ENCODE assay signal across 8 cellular contexts in the genomic region with DNA sequence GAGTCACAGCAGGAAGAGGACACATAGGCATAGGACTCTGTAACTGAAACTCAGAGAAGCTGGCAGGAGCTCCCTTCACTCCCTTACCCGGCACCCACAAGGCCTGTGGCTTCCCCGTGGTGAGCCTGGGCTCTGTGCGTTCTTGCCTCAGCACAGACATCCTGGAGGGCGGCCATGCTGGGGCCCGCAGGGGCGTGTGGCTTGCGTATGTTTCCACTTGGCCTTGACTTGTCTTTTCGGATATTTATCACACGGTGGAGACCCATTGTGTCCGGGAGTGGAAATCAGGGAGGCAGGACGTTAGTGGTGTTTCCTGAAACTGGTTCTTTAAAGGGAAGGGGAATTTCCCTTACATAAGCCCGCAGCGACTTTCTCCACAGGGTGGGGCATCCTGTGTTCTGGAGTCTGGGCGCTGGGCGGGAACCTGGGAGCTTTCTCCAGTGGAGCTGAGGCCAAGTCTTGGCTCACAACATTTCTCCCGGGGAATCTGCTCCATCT. TPM values are rescaled to one million over a fixed set of nuclear protein-coding genes. Genes with fewer than 3 reads are reported as not detected.
DNase-seq lines count a peak whose midpoint lies in the region; ATAC-seq and TF ChIP-seq lines count a peak whose summit lies in the region.

No MANE protein-coding gene starts in this region.

- H3K9me3 ChIP-seq in OCI-LY1 (ENCODE audit: low read length) = no peaks in the 10 kb centered on the region
- no peaks in the 10 kb centered on the region for H3K9me3 ChIP-seq in colonic mucosa
- no peaks in the 10 kb centered on the region for H3K9me3 ChIP-seq in mucosa of rectum (ENCODE audit: control insufficient read depth in 2 of 2, low read length in 2 of 2)
- no peaks in the 10 kb centered on the region for H3K9me3 ChIP-seq in tibial artery
- H3K9me3 ChIP-seq in effector memory CD4-positive, alpha-beta T cell (ENCODE audit: control insufficient read depth, low read length) = no peaks in the 10 kb centered on the region

- H3K4me3 ChIP-seq in OCI-LY1 (ENCODE audit: low read depth, low read length, poor library complexity, severe bottlenecking) (peak overlapping the region; percentile 26), colonic mucosa (peak overlapping the region; percentile 14), mucosa of rectum (ENCODE audit: low read length in 2 of 2) (peak overlapping the region; percentile 40 to 56), tibial artery (peak overlapping the region; percentile 21 to 38)
- H3K4me3 ChIP-seq in effector memory CD4-positive, alpha-beta T cell (ENCODE audit: insufficient read depth, low read depth, low read length, poor library complexity, severe bottlenecking) = no peak overlapping the region

- H4K20me1 ChIP-seq in OCI-LY1 (ENCODE audit: insufficient read depth, low read length) = no peaks in the 10 kb centered on the region

- H3K27me3 ChIP-seq in OCI-LY1 (ENCODE audit: insufficient read depth, low read length) (no peaks in the 10 kb centered on the region), colonic mucosa (no peaks in the 10 kb centered on the region), mucosa of rectum (ENCODE audit: control insufficient read depth in 2 of 2, insufficient read depth in 2 of 2, low read length in 2 of 2) (no peaks in the 10 kb centered on the region), tibial artery (no peaks in the 10 kb centered on the region)
- H3K27me3 ChIP-seq in effector memory CD4-positive, alpha-beta T cell (replicated peaks; ENCODE audit: control insufficient read depth, insufficient read depth, low read length, poor library complexity, severe bottlenecking) = no peaks in the 10 kb centered on the region

- H2AFZ ChIP-seq in OCI-LY1 (ENCODE audit: low read length) = peak overlapping the region; percentile 30; the same call in 1 of the 2 replicates

- H3F3A ChIP-seq in OCI-LY1 (ENCODE audit: insufficient read depth, low read length) = no peaks in the 10 kb centered on the region

- ATAC-seq in GM21723 (IDR thresholded peaks at IDR 0.05; ENCODE audit: unreplicated experiment) = peak; percentile 55

- H3K36me3 ChIP-seq in OCI-LY1 (ENCODE audit: insufficient read depth, low read length) (peaks cover 4% of the 10 kb centered on the region; the same call in 1 of the 2 replicates), colonic mucosa (peaks cover 3% of the 10 kb centered on the region), mucosa of rectum (ENCODE audit: control insufficient read depth in 2 of 2, insufficient read depth in 2 of 2, low read length in 2 of 2) (peaks cover 17 to 25% of the 10 kb centered on the region in 2 donors), tibial artery (peaks cover 5 to 10% (median 9%) of the 10 kb centered on the region in 3 donors)
- peaks cover 10% of the 10 kb centered on the region for H3K36me3 ChIP-seq in effector memory CD4-positive, alpha-beta T cell (ENCODE audit: control insufficient read depth, insufficient read depth, low read length)

- H3K4me2 ChIP-seq in OCI-LY1 (ENCODE audit: low read length) = peak overlapping the region; percentile 59

- H3K9me2 ChIP-seq in OCI-LY1 (ENCODE audit: low read depth, low read length) = no peaks in the 10 kb centered on the region

- H3K27ac ChIP-seq in OCI-LY1 (ENCODE audit: low read depth, low read length, poor library complexity, severe bottlenecking) (peak overlapping the region; percentile 44), colonic mucosa (peak overlapping the region; percentile 87), mucosa of rectum (ENCODE audit: low read depth in 2 of 2, low read length in 2 of 2) (peak overlapping the region; percentile 77 to 84), tibial artery (peak overlapping the region; percentile 76 to 79)
- H3K27ac ChIP-seq in effector memory CD4-positive, alpha-beta T cell (ENCODE audit: insufficient read depth, low read length, poor library complexity, severe bottlenecking) = no peak overlapping the region

- DNase-seq in CD1c-positive myeloid dendritic cell (ENCODE audit: extremely low spot score) (peak; percentile 62), colonic mucosa (peak; percentile 87), tibial artery (peak; percentile 89 to 92), middle frontal gyrus (ENCODE audit: extremely low spot score, low spot score) (no peak)
- DNase-seq in effector memory CD4-positive, alpha-beta T cell = no peak

- H3K9ac ChIP-seq in OCI-LY1 (ENCODE audit: low read length) = peak overlapping the region; percentile 38; the same call in 1 of the 2 replicates
- H3K9ac ChIP-seq in colonic mucosa (ENCODE audit: low read depth in 2 of 2, low read length in 2 of 2) = peak overlapping the region; percentile 35 to 68
- peak overlapping the region; percentile 1 to 71 for H3K9ac ChIP-seq in mucosa of rectum (ENCODE audit: low read depth in 1 of 2, low read length in 2 of 2)

- H3K4me1 ChIP-seq in OCI-LY1 (ENCODE audit: insufficient read depth, low read length, severe bottlenecking) (peaks cover 35% of the 10 kb centered on the region), colonic mucosa (no peaks in the 10 kb centered on the region), mucosa of rectum (ENCODE audit: control insufficient read depth in 2 of 2, insufficient read depth in 2 of 2, low read length in 2 of 2) (peaks cover 11 to 12% of the 10 kb centered on the region in 2 donors), tibial artery (peaks cover 0 to 32% (median 17%) of the 10 kb centered on the region in 4 donors)
- no peaks in the 10 kb centered on the region for H3K4me1 ChIP-seq in effector memory CD4-positive, alpha-beta T cell (ENCODE audit: control insufficient read depth, insufficient read depth, low read length, poor library complexity, severe bottlenecking)

- intact Hi-C loops in colonic mucosa (cut with DNase I) (no loop called here), tibial artery (cut with DNase I; ENCODE audit: low total_unique reads) (no loop called here)

- TF ChIP-seq CTCF in OCI-LY1 (IDR thresholded peaks at IDR 0.05; ENCODE audit: low read length) (no peak), colonic mucosa (IDR thresholded peaks at IDR 0.05) (no peak), tibial artery (IDR thresholded peaks at IDR 0.05) (no peak)

- no peaks in the 10 kb centered on the region for H3K79me2 ChIP-seq in OCI-LY1 (ENCODE audit: insufficient read depth, low read length)

RNA-seq across cellular contexts. Expression of a gene that starts 49.9 kb away (rescaled TPM):
- 1 to 10 TPM; 2.1 to 2.5 TPM for total RNA-seq in colonic mucosa

Comparison
In these comparisons a context has a peak if more than half of its experiments do, and no peak if none do; other contexts are left out.
1. DNase-seq: peak in CD1c-positive myeloid dendritic cell (single experiment), colonic mucosa (single experiment) and tibial artery (2 of 2); none in middle frontal gyrus (single experiment) and effector memory CD4-positive, alpha-beta T cell (0 of 3).
2. Peak in every context shown above with its lines, with median percentiles within 50 percentile points of each other: H3K9ac ChIP-seq.